Comparison of ENCODE assay signal across 22 cellular contexts in the genomic region with DNA sequence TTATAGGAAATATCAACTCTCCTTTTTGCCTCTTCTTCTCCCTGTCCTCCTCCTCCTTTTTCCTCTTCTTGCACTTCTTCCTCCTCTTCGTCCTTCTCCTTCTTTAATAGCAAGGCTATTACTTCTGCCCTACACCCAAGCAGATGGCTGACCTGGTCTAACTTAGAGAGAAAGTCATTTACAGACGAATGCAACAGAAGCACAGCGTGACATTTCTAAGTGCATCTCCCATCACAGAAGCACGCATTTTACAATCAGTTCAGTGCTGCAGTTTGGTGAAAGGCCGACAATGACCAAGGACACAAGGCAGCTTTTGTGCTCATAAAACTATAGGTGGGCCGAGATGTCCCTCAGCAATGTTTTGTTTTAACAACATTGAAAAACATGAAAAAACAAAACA.
DNase-seq lines count a peak whose midpoint lies in the region; ATAC-seq, FAIRE-seq and TF ChIP-seq lines count a peak whose summit lies in the region.
"Had no signal": no experiment of that assay in that cellular context is flagged by ENCODE, and none has a peak within 500 bp of the region (broad histone marks: within the 10 kb centered on the region; RNA-seq: fewer than 3 reads in every experiment).

No MANE protein-coding gene starts in this region.

- H3K27me3 Mint-ChIP-seq in WTC11 (ENCODE audit: low read depth) = no peaks in the 10 kb centered on the region; the same call in 1 of the 2 replicates
- no peaks in the 10 kb centered on the region for H3K27me3 Mint-ChIP-seq in activated CD4-positive, alpha-beta T cell treated with anti-CD3 and anti-CD28 coated beads, Interleukin-2, amount 10 ng/mL, durations not matched to agents 7 days and 5 days
- H3K27me3 Mint-ChIP-seq: B cell; CD4-positive, CD25-positive, alpha-beta regulatory T cell had no signal

- no peaks in the 10 kb centered on the region for H3K36me3 Mint-ChIP-seq in WTC11
- H3K36me3 Mint-ChIP-seq in activated CD4-positive, alpha-beta T cell treated with anti-CD3 and anti-CD28 coated beads, Interleukin-2, amount 10 ng/mL, durations not matched to agents 7 days and 5 days (ENCODE audit: low read depth) = no peaks in the 10 kb centered on the region
- H3K36me3 Mint-ChIP-seq: CD4-positive, CD25-positive, alpha-beta regulatory T cell; CD8-positive, alpha-beta T cell had no signal

- no peaks in the 10 kb centered on the region for H3K9me3 ChIP-seq in iPS-15b (ENCODE audit: control insufficient read depth, insufficient read depth, low read length)
- H3K9me3 ChIP-seq: BLaER1, Caco-2 had no signal

- H3K27me3 ChIP-seq in iPS-15b (ENCODE audit: control insufficient read depth, insufficient read depth, low read length) = no peaks in the 10 kb centered on the region
- H3K27me3 ChIP-seq: BLaER1 had no signal

- no peak overlapping the region for H3K4me3 ChIP-seq in iPS-15b (ENCODE audit: low read depth, low read length)
- H3K4me3 ChIP-seq: BLaER1, GM12878 had no signal

- POLR2A ChIA-PET in WTC11 (lab: Charles Lee) = no interaction called here
- POLR2A ChIA-PET in activated CD4-positive, alpha-beta T cell treated with anti-CD3 and anti-CD28 coated beads, Interleukin-2, amount 10 ng/mL, durations not matched to agents 7 days and 5 days (lab: Charles Lee) = no interaction called here

- H3K9me3 Mint-ChIP-seq in WTC11 = no peaks in the 10 kb centered on the region
- no peaks in the 10 kb centered on the region for H3K9me3 Mint-ChIP-seq in activated CD4-positive, alpha-beta T cell treated with anti-CD3 and anti-CD28 coated beads, Interleukin-2, amount 10 ng/mL, durations not matched to agents 7 days and 5 days
- H3K9me3 Mint-ChIP-seq: CD8-positive, alpha-beta T cell had no signal

- H3K9ac ChIP-seq in iPS-15b (ENCODE audit: low read depth, low read length) = peak overlapping the region; percentile 8
- H3K9ac ChIP-seq: BLaER1 had no signal

- H3K27ac Mint-ChIP-seq in WTC11 = no peak overlapping the region
- H3K27ac Mint-ChIP-seq in activated CD4-positive, alpha-beta T cell treated with anti-CD3 and anti-CD28 coated beads, Interleukin-2, amount 10 ng/mL, durations not matched to agents 7 days and 5 days = no peak overlapping the region
- H3K27ac Mint-ChIP-seq: B cell; CD4-positive, CD25-positive, alpha-beta regulatory T cell; CD8-positive, alpha-beta T cell had no signal

- CTCF ChIA-PET in WTC11 (lab: Charles Lee) = interaction anchor here (0.9 to 1.3 kb wide), 2 partner anchors 29 to 79 kb away, joined by 3 to 4 read pairs; no protein-coding TSS in a partner anchor
- CTCF ChIA-PET in activated CD4-positive, alpha-beta T cell treated with anti-CD3 and anti-CD28 coated beads, Interleukin-2, amount 10 ng/mL, durations not matched to agents 7 days and 5 days (lab: Charles Lee) = no interaction called here

- ATAC-seq in WTC11 (peak; percentile 53; the same call in 1 of the 2 replicates), HG02885 (IDR thresholded peaks at IDR 0.05; ENCODE audit: poor library complexity, unreplicated experiment) (no peak)
- ATAC-seq: CD8-positive, alpha-beta T cell; GM12878 had no signal

- DNase-seq in NCI-H2227 (lab: John Stamatoyannopoulos, UW; ENCODE audit: unreplicated experiment) (peak; percentile 4), NCI-H2227 treated with DMSO at 0.1 percent for 48 hours (lab: John Stamatoyannopoulos, UW) (no peak), WTC11 (ENCODE audit: low spot score) (no peak), GM13976 (ENCODE audit: low spot score) (no peak), urothelium cell line (ENCODE audit: low spot score) (no peak)
- DNase-seq in activated CD4-positive, alpha-beta T cell treated with anti-CD3 and anti-CD28 coated beads, Interleukin-2, amount 10 ng/mL, durations not matched to agents 7 days and 5 days = no peak
- DNase-seq: Caco-2; CD4-positive, CD25-positive, alpha-beta regulatory T cell; CD8-positive, alpha-beta T cell; DMS153; DND-41; GDM1; H7; HCEC 1CT had no signal

- H3K4me1 ChIP-seq in iPS-15b (ENCODE audit: control insufficient read depth, insufficient read depth, low read length) = peaks cover 3% of the 10 kb centered on the region
- H3K4me1 ChIP-seq: BLaER1, Caco-2 had no signal

- no peak for TF ChIP-seq CTCF in WTC11 (IDR thresholded peaks at IDR 0.05)
- no peak for TF ChIP-seq CTCF in GM13976 (IDR thresholded peaks at IDR 0.05; ENCODE audit: borderline replicate concordance, control extremely low read depth, extremely low read depth, insufficient read depth, missing control alignments)

- no peak for FAIRE-seq in urothelium cell line (lab: Jason Lieb, UNC)
- FAIRE-seq: A204.1, GM12878, GM18507, H1 had no signal

- H3K36me3 ChIP-seq in iPS-15b (ENCODE audit: control insufficient read depth, insufficient read depth, low read length) = no peaks in the 10 kb centered on the region
- H3K36me3 ChIP-seq: BLaER1 had no signal

- H3K4me3 Mint-ChIP-seq in WTC11 = no peak overlapping the region
- H3K4me3 Mint-ChIP-seq in activated CD4-positive, alpha-beta T cell treated with anti-CD3 and anti-CD28 coated beads, Interleukin-2, amount 10 ng/mL, durations not matched to agents 7 days and 5 days = no peak overlapping the region
- H3K4me3 Mint-ChIP-seq: B cell; CD4-positive, CD25-positive, alpha-beta regulatory T cell; CD8-positive, alpha-beta T cell had no signal

- peaks cover 14% of the 10 kb centered on the region for H3K4me1 Mint-ChIP-seq in WTC11
- no peaks in the 10 kb centered on the region for H3K4me1 Mint-ChIP-seq in activated CD4-positive, alpha-beta T cell treated with anti-CD3 and anti-CD28 coated beads, Interleukin-2, amount 10 ng/mL, durations not matched to agents 7 days and 5 days
- H3K4me1 Mint-ChIP-seq: B cell; CD4-positive, CD25-positive, alpha-beta regulatory T cell had no signal

- in situ Hi-C loops in GM13976 (cut with MboI; ENCODE audit: low sequenced_read_pairs, unreplicated experiment) = loop anchor here (25.0 kb wide), 1 partner anchor 292 kb away; no protein-coding TSS in a partner anchor

TF ChIP-seq in WTC11, 78 proteins besides CTCF, POLR2A, EP300 and RAD21:
- no peak for TF ChIP-seq ZNF138 (CRISPR knock-in tag; conservative IDR thresholded peaks at IDR 0.05)
